Comparison of ENCODE assay signal across 13 cellular contexts in the genomic region with DNA sequence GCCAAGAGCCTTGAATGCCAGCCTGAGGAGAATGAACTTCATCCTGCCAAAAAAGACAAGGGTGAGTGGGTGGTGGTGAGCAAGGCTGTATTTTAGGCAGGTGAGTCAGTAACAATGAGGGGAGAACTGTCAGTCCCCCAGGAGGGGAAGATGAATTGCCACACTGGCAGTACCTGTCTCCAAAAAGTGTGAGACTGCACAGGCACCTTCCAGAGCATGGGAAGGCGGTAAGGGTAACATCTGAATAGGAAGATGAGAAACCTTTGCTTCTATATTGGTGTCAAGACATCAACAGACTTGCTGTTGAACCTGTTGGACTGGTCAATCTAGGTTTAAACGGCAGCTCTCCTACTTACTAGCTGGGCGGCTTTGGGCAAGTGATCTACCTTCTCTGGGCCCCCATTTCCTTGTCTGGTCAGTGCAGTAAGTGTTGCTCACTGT. TPM values are rescaled to one million over a fixed set of nuclear protein-coding genes. Genes with fewer than 3 reads are reported as not detected.
DNase-seq lines count a peak whose midpoint lies in the region; TF ChIP-seq lines count a peak whose summit lies in the region.
"Had no signal": no experiment of that assay in that cellular context is flagged by ENCODE, and none has a peak within 500 bp of the region (broad histone marks: within the 10 kb centered on the region; RNA-seq: fewer than 3 reads in every experiment).

No MANE protein-coding gene starts in this region.

- peak overlapping the region; percentile 74 to 84 for H3K27ac ChIP-seq in esophagus (ENCODE audit: low read depth in 2 of 2, low read length in 1 of 2)
- H3K27ac ChIP-seq in sigmoid colon, result peak overlapping the region in 3 of 4 donors; percentile 46 to 70 (median 59)

- H3K9me3 ChIP-seq in esophagus (ENCODE audit: control insufficient read depth in 2 of 2, insufficient read depth in 1 of 2, low read depth in 1 of 2, low read length in 1 of 2), result no peaks in the 10 kb centered on the region
- H3K9me3 ChIP-seq in sigmoid colon, result no peaks in the 10 kb centered on the region
- H3K9me3 ChIP-seq: transverse colon had no signal

- DNase-seq in DMS53 (lab: John Stamatoyannopoulos, UW), result peak; percentile 48
- DNase-seq in M059J (ENCODE audit: low read depth), result peak; percentile 30
- DNase-seq in sigmoid colon, result no peak
- no peak for DNase-seq in SHP77 (lab: John Stamatoyannopoulos, UW)
- DNase-seq in RPMI8226, result no peak
- no peak for DNase-seq in kidney glomerular epithelial cell (lab: John Stamatoyannopoulos, UW)
- no peak for DNase-seq in GDM1 (lab: John Stamatoyannopoulos, UW)
- DNase-seq: activated CD4-positive, alpha-beta T cell treated with anti-CD3 and anti-CD28 coated beads for 48 hours; AML-193; DND-41; mesenchymal stem cell; transverse colon had no signal

- H3K36me3 ChIP-seq in esophagus (ENCODE audit: control insufficient read depth in 2 of 2, insufficient read depth in 2 of 2, low read length in 1 of 2) (no peaks in the 10 kb centered on the region), sigmoid colon (peaks cover 0 to 8% (median 0%) of the 10 kb centered on the region in 4 donors)
- H3K36me3 ChIP-seq: transverse colon had no signal

- WGBS in esophagus, 2 donors, result 54 to 65% methylated on average over 3 of the region's 3 CpGs
- WGBS in sigmoid colon, 2 donors, result 57 to 87% methylated on average over 3 of the region's 3 CpGs

- H3K27me3 ChIP-seq in esophagus (ENCODE audit: control insufficient read depth in 1 of 2, insufficient read depth in 2 of 2, low read length in 2 of 2), result no peaks in the 10 kb centered on the region
- no peaks in the 10 kb centered on the region for H3K27me3 ChIP-seq in sigmoid colon
- H3K27me3 ChIP-seq: transverse colon had no signal

- no peak for TF ChIP-seq POLR2A in sigmoid colon (IDR thresholded peaks at IDR 0.05)

- H3K4me3 ChIP-seq in esophagus (ENCODE audit: low read depth in 1 of 2, low read length in 2 of 2) (no peak overlapping the region), sigmoid colon (no peak overlapping the region)
- H3K4me3 ChIP-seq: transverse colon had no signal

- no peak for TF ChIP-seq CTCF in sigmoid colon (IDR thresholded peaks at IDR 0.05)

- no peak for TF ChIP-seq EP300 in sigmoid colon (IDR thresholded peaks at IDR 0.05)

- peaks cover 9 to 18% of the 10 kb centered on the region in 2 donors for H3K4me1 ChIP-seq in esophagus (ENCODE audit: control insufficient read depth in 2 of 2, insufficient read depth in 2 of 2, low read length in 1 of 2)
- H3K4me1 ChIP-seq in sigmoid colon, result peaks cover 0 to 77% (median 58%) of the 10 kb centered on the region in 4 donors

- intact Hi-C loops in sigmoid colon (cut with DNase I), result no loop called here

RNA-seq across cellular contexts. Expression of gene STK35, which starts 30.9 kb away (rescaled TPM):
- 19.5 and 33.4 TPM in 2 replicates for total RNA-seq in M059J (2014; rRNA removed; shearing (Covaris generic))
- polyA plus RNA-seq in esophagus, result 1 to 10 TPM; 6.9 to 8.0 TPM
- total RNA-seq in sigmoid colon, result 10 to 100 TPM; 12.5 to 16.8 (median 13.7) TPM
- polyA plus RNA-seq in sigmoid colon, result 10 to 100 TPM in 1 of 3 donors, 1 to 10 TPM in 2; 4.8 to 14.4 (median 9.9) TPM

Comparison
In these comparisons a context has a peak if more than half of its experiments do, and no peak if none do; other contexts are left out.
1. DNase-seq: peak in DMS53 (single experiment) and M059J (single experiment); none in sigmoid colon (single experiment), SHP77 (0 of 2), RPMI8226 (single experiment), kidney glomerular epithelial cell (single experiment) and GDM1 (single experiment).